8 cellular contexts compared by ENCODE assay signal in genomic region chrX:154411322-154411980, GRCh38. TPM values are rescaled to one million over a fixed set of nuclear protein-coding genes. Genes with fewer than 3 reads are reported as not detected.
DNase-seq lines count a peak whose midpoint lies in the region; ATAC-seq and TF ChIP-seq lines count a peak whose summit lies in the region.

TSS of gene TAFAZZIN (plus strand) at chrX:154411539. CDS start at chrX:154411844, 305 bp downstream.

- no peaks in the 10 kb centered on the region for H3K27me3 ChIP-seq in MG63
- no peaks in the 10 kb centered on the region for H3K27me3 ChIP-seq in left ventricle myocardium inferior (ENCODE audit: low read depth)
- no peaks in the 10 kb centered on the region for H3K27me3 ChIP-seq in prostate gland (replicated peaks; ENCODE audit: insufficient read depth)

- TF ChIP-seq CTCF in Calu3 (IDR thresholded peaks at IDR 0.05; ENCODE audit: unreplicated experiment): no peak
- TF ChIP-seq CTCF in left ventricle myocardium inferior (IDR thresholded peaks at IDR 0.05; ENCODE audit: borderline replicate concordance): no peak
- TF ChIP-seq CTCF in prostate gland (IDR thresholded peaks at IDR 0.05): peak in 1 of 4 experiments; percentile 17

- peak; percentile 41 for ATAC-seq in GM21528 (IDR thresholded peaks at IDR 0.05; ENCODE audit: low FRiP score, unreplicated experiment)
- ATAC-seq in GM21367 (IDR thresholded peaks at IDR 0.05; ENCODE audit: unreplicated experiment): no peak

- peak within 1 kb of the TSS; percentile 98 for H3K27ac ChIP-seq in left ventricle myocardium inferior (replicated peaks)
- H3K27ac ChIP-seq in prostate gland: peak within 1 kb of the TSS; percentile 88 to 92

- H3K36me3 Mint-ChIP-seq in Calu3 (ENCODE audit: insufficient read depth, unreplicated experiment): peaks cover 55% of the 10 kb centered on the region
- peaks cover 8% of the 10 kb centered on the region for H3K36me3 Mint-ChIP-seq in T-helper 1 cell treated with Interleukin-12 subunit alpha and Interleukin-12 subunit beta and Interleukin-4 antibody, amounts not matched to agents 30 μg/mL and 1 μg/mL, for 36 hours (ENCODE audit: low read depth)

- H3K27me3 Mint-ChIP-seq in Calu3 (ENCODE audit: unreplicated experiment): no peaks in the 10 kb centered on the region
- H3K27me3 Mint-ChIP-seq in T-helper 1 cell treated with Interleukin-12 subunit alpha and Interleukin-12 subunit beta and Interleukin-4 antibody, amounts not matched to agents 30 μg/mL and 1 μg/mL, for 36 hours (ENCODE audit: low read depth): no peaks in the 10 kb centered on the region

- H3K4me3 ChIP-seq in MG63 (peak within 1 kb of the TSS; percentile 63), left ventricle myocardium inferior (peak within 1 kb of the TSS; percentile 84), prostate gland (peak within 1 kb of the TSS; percentile 63 to 64)

- BruUV-seq in Calu3 (replicated peaks; lab: Mats Ljungman, UMichigan): TSS peak; percentile 42

- H3K36me3 ChIP-seq in MG63 (no peaks in the 10 kb centered on the region), left ventricle myocardium inferior (no peaks in the 10 kb centered on the region), prostate gland (no peaks in the 10 kb centered on the region)

- intact Hi-C loops in Calu3 (cut with micrococcal nuclease; ENCODE audit: unreplicated experiment): no loop called here
- intact Hi-C loops in left ventricle myocardium inferior (cut with micrococcal nuclease): no loop called here
- intact Hi-C loops in prostate gland (cut with DNase I): loop anchor here (1.0 kb wide), 1 partner anchor 116 kb away; no protein-coding TSS in a partner anchor

- no peaks in the 10 kb centered on the region for H3K9me3 Mint-ChIP-seq in Calu3 (ENCODE audit: low read depth, unreplicated experiment)
- H3K9me3 Mint-ChIP-seq in T-helper 1 cell treated with Interleukin-12 subunit alpha and Interleukin-12 subunit beta and Interleukin-4 antibody, amounts not matched to agents 30 μg/mL and 1 μg/mL, for 36 hours: no peaks in the 10 kb centered on the region

- H3K4me1 Mint-ChIP-seq in Calu3 (ENCODE audit: low read depth, unreplicated experiment): peaks cover 19% of the 10 kb centered on the region
- H3K4me1 Mint-ChIP-seq in T-helper 1 cell treated with Interleukin-12 subunit alpha and Interleukin-12 subunit beta and Interleukin-4 antibody, amounts not matched to agents 30 μg/mL and 1 μg/mL, for 36 hours (ENCODE audit: low read depth): peaks cover 14% of the 10 kb centered on the region

- DNase-seq in Calu3 (peak; percentile 83), MG63 (peak; percentile 82), amygdala (lab: John Stamatoyannopoulos, UW) (peak in 34 of 56 donors; percentile 12 to 77 (median 32)), left ventricle myocardium inferior (peak; percentile 75), prostate gland (ENCODE audit: low spot score) (peak; percentile 44)

- H3K27ac Mint-ChIP-seq in Calu3 (ENCODE audit: unreplicated experiment): peak within 1 kb of the TSS; percentile 79
- H3K27ac Mint-ChIP-seq in T-helper 1 cell treated with Interleukin-12 subunit alpha and Interleukin-12 subunit beta and Interleukin-4 antibody, amounts not matched to agents 30 μg/mL and 1 μg/mL, for 36 hours: peak within 1 kb of the TSS; percentile 95

- H3K9me3 ChIP-seq in MG63 (no peaks in the 10 kb centered on the region), left ventricle myocardium inferior (replicated peaks) (no peaks in the 10 kb centered on the region), prostate gland (no peaks in the 10 kb centered on the region)

- H3K4me1 ChIP-seq in left ventricle myocardium inferior (peaks cover 27% of the 10 kb centered on the region), prostate gland (replicated peaks) (no peaks in the 10 kb centered on the region)

- TF ChIP-seq POLR2A in prostate gland (IDR thresholded peaks at IDR 0.05): peak; percentile 56

- 0% methylated on average over 3 of the region's 72 CpGs for WGBS in prostate gland

- H3K4me3 Mint-ChIP-seq in Calu3 (ENCODE audit: low read depth, unreplicated experiment): peak within 1 kb of the TSS; percentile 86
- H3K4me3 Mint-ChIP-seq in T-helper 1 cell treated with Interleukin-12 subunit alpha and Interleukin-12 subunit beta and Interleukin-4 antibody, amounts not matched to agents 30 μg/mL and 1 μg/mL, for 36 hours: peak within 1 kb of the TSS; percentile 92

- CTCF ChIA-PET in Calu3 (lab: Charles Lee): interaction anchor here (0.5 to 1.5 kb wide), 3 partner anchors 99 to 1181 kb away, joined by 3 to 4 read pairs (median 3); no protein-coding TSS in a partner anchor

RNA-seq across cellular contexts. Expression of gene TAFAZZIN, which starts in this region (rescaled TPM):
- total RNA-seq in Calu3 (2022) (55.0 and 56.3 TPM in 2 replicates), left ventricle myocardium inferior (39.8 TPM), prostate gland (10 to 100 TPM; 25.7 to 56.5 TPM)
- total RNA-seq in MG63 (2014; rRNA removed; shearing (Covaris generic); ENCODE audit: low replicate concordance): 15.1 and 16.2 TPM in 2 replicates

Comparison
In these comparisons a context has a peak if more than half of its experiments do, and no peak if none do; other contexts are left out.
1. DNase-seq: peak in every context shown above with its lines; median percentile 83 in Calu3; 82 in MG63; 75 in left ventricle myocardium inferior; 44 in prostate gland; 32 in amygdala.